ENCODE assay signal across 8 cellular contexts in the genomic region with DNA sequence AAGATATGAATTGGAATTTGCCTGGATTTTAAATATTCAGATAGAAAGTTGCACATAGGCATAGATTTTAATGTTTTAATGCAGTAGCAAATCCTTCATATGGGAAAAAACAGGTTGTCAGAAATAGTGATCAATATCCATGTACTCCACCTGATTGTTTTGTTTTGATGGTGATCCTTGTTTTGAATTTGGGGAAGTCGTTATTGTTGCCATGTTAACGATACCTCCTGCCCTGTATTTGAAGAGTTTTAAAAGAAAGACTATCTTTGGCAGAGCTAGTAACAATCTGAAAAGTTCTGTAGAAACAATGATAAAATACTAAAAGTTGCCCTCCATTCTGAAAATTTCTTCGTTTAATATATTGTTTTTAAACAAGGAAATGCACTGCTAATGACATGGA. TPM values are rescaled to one million over a fixed set of nuclear protein-coding genes. Genes with fewer than 3 reads are reported as not detected.
A peak's percentile ranks its signal among the peaks of the same experiment; 100 is the strongest.
DNase-seq lines count a peak whose midpoint lies in the region; ATAC-seq and TF ChIP-seq lines count a peak whose summit lies in the region.

No MANE protein-coding gene starts in this region.

- H3K36me3 ChIP-seq in upper lobe of left lung: no peaks in the 10 kb centered on the region

- H3K4me1 Mint-ChIP-seq in activated naive CD4-positive, alpha-beta T cell treated with anti-CD3 and anti-CD28 coated beads, Interleukin-2, amount 10 ng/mL, durations not matched to agents 7 days and 5 days: peaks cover 56% of the 10 kb centered on the region
- peaks cover 50% of the 10 kb centered on the region for H3K4me1 Mint-ChIP-seq in activated T-helper 1 cell treated with anti-CD3 and anti-CD28 coated beads, Interleukin-12 subunit alpha, Interleukin-12 subunit beta, Interleukin-2, Interleukin-4 antibody, amounts not matched to agents 30 ng/mL and 10 ng/mL and 1 ng/mL, durations not matched to agents 14 hours and 24 hours and 36 hours (ENCODE audit: low read depth)

- peaks cover 7% of the 10 kb centered on the region for H3K36me3 Mint-ChIP-seq in activated naive CD4-positive, alpha-beta T cell treated with anti-CD3 and anti-CD28 coated beads, Interleukin-2, amount 10 ng/mL, durations not matched to agents 7 days and 5 days
- H3K36me3 Mint-ChIP-seq in activated T-helper 1 cell treated with anti-CD3 and anti-CD28 coated beads, Interleukin-12 subunit alpha, Interleukin-12 subunit beta, Interleukin-2, Interleukin-4 antibody, amounts not matched to agents 30 ng/mL and 10 ng/mL and 1 ng/mL, durations not matched to agents 14 hours and 24 hours and 36 hours (ENCODE audit: low read depth): no peaks in the 10 kb centered on the region

- no peak for TF ChIP-seq POLR2A in upper lobe of left lung (IDR thresholded peaks at IDR 0.05)

- CTCF ChIA-PET in activated naive CD4-positive, alpha-beta T cell treated with anti-CD3 and anti-CD28 coated beads, Interleukin-2, amount 10 ng/mL, durations not matched to agents 7 days and 5 days (lab: Charles Lee): interaction anchor here (2.5 kb wide), 1 partner anchor 88 kb away, joined by 8 read pairs; no protein-coding TSS in a partner anchor

- H3K9me3 Mint-ChIP-seq in activated naive CD4-positive, alpha-beta T cell treated with anti-CD3 and anti-CD28 coated beads, Interleukin-2, amount 10 ng/mL, durations not matched to agents 7 days and 5 days: no peaks in the 10 kb centered on the region
- H3K9me3 Mint-ChIP-seq in activated T-helper 1 cell treated with anti-CD3 and anti-CD28 coated beads, Interleukin-12 subunit alpha, Interleukin-12 subunit beta, Interleukin-2, Interleukin-4 antibody, amounts not matched to agents 30 ng/mL and 10 ng/mL and 1 ng/mL, durations not matched to agents 14 hours and 24 hours and 36 hours: no peaks in the 10 kb centered on the region

- TF ChIP-seq CTCF in upper lobe of left lung (IDR thresholded peaks at IDR 0.05): no peak

- no peaks in the 10 kb centered on the region for H3K9me3 ChIP-seq in upper lobe of left lung

- ATAC-seq in upper lobe of left lung (ENCODE audit: low FRiP score in 2 of 2): no peak
- ATAC-seq in HG02852 (IDR thresholded peaks at IDR 0.05; ENCODE audit: unreplicated experiment): no peak
- ATAC-seq in HG03521 (IDR thresholded peaks at IDR 0.05; ENCODE audit: unreplicated experiment): no peak

- peak overlapping the region; percentile 91 to 100 (median 98) for H3K27ac ChIP-seq in upper lobe of left lung

- H3K4me1 ChIP-seq in upper lobe of left lung: peaks cover 25 to 34% (median 30%) of the 10 kb centered on the region in 4 donors

- WGBS in upper lobe of left lung, 2 donors: 1 to 2% methylated on average over 3 of the region's 3 CpGs

- H3K4me3 ChIP-seq in upper lobe of left lung: peak overlapping the region; percentile 71 to 97 (median 81)

- peak overlapping the region; percentile 88 for H3K27ac Mint-ChIP-seq in activated naive CD4-positive, alpha-beta T cell treated with anti-CD3 and anti-CD28 coated beads, Interleukin-2, amount 10 ng/mL, durations not matched to agents 7 days and 5 days
- peak overlapping the region; percentile 81 for H3K27ac Mint-ChIP-seq in activated T-helper 1 cell treated with anti-CD3 and anti-CD28 coated beads, Interleukin-12 subunit alpha, Interleukin-12 subunit beta, Interleukin-2, Interleukin-4 antibody, amounts not matched to agents 30 ng/mL and 10 ng/mL and 1 ng/mL, durations not matched to agents 14 hours and 24 hours and 36 hours

- intact Hi-C loops in activated T-helper 1 cell treated with anti-CD3 and anti-CD28 coated beads, Interleukin-12 subunit alpha, Interleukin-12 subunit beta, Interleukin-2, Interleukin-4 antibody, amounts not matched to agents 30 ng/mL and 10 ng/mL and 1 ng/mL, durations not matched to agents 14 hours and 24 hours and 36 hours (cut with micrococcal nuclease): loop anchor here (2.0 to 10.0 kb wide), 6 partner anchors 37 to 1231 kb away; partner anchors contain the start of genes ACBD6, AXDND1 and RALGPS2

- H3K4me3 Mint-ChIP-seq in activated naive CD4-positive, alpha-beta T cell treated with anti-CD3 and anti-CD28 coated beads, Interleukin-2, amount 10 ng/mL, durations not matched to agents 7 days and 5 days: peak overlapping the region; percentile 77
- H3K4me3 Mint-ChIP-seq in activated T-helper 1 cell treated with anti-CD3 and anti-CD28 coated beads, Interleukin-12 subunit alpha, Interleukin-12 subunit beta, Interleukin-2, Interleukin-4 antibody, amounts not matched to agents 30 ng/mL and 10 ng/mL and 1 ng/mL, durations not matched to agents 14 hours and 24 hours and 36 hours: peak overlapping the region; percentile 94

- no peaks in the 10 kb centered on the region for H3K27me3 Mint-ChIP-seq in activated naive CD4-positive, alpha-beta T cell treated with anti-CD3 and anti-CD28 coated beads, Interleukin-2, amount 10 ng/mL, durations not matched to agents 7 days and 5 days
- H3K27me3 Mint-ChIP-seq in activated T-helper 1 cell treated with anti-CD3 and anti-CD28 coated beads, Interleukin-12 subunit alpha, Interleukin-12 subunit beta, Interleukin-2, Interleukin-4 antibody, amounts not matched to agents 30 ng/mL and 10 ng/mL and 1 ng/mL, durations not matched to agents 14 hours and 24 hours and 36 hours (ENCODE audit: insufficient read depth): no peaks in the 10 kb centered on the region

- no peaks in the 10 kb centered on the region for H3K27me3 ChIP-seq in upper lobe of left lung

- TF ChIP-seq EP300 in upper lobe of left lung (IDR thresholded peaks at IDR 0.05): no peak

- DNase-seq in activated naive CD4-positive, alpha-beta T cell treated with anti-CD3 and anti-CD28 coated beads, Interleukin-2, amount 10 ng/mL, durations not matched to agents 7 days and 5 days: no peak
- no peak for DNase-seq in activated naive CD4-positive, alpha-beta T cell treated with anti-CD3 and anti-CD28 coated beads, Interleukin-2, amount 50 U/mL, for 16 hours
- DNase-seq in activated T-helper 1 cell treated with anti-CD3 and anti-CD28 coated beads, Interleukin-12 subunit alpha, Interleukin-12 subunit beta, Interleukin-2, Interleukin-4 antibody, amounts not matched to agents 30 ng/mL and 10 ng/mL and 1 ng/mL, durations not matched to agents 14 hours and 24 hours and 36 hours (ENCODE audit: low spot score): no peak
- DNase-seq in kidney tubule cell (ENCODE audit: low spot score): peak; percentile 2
- DNase-seq in upper lobe of left lung: no peak
- DNase-seq in LoVo (ENCODE audit: low spot score): no peak

RNA-seq across cellular contexts. Expression of gene CEP350, which starts 1.1 kb away (rescaled TPM):
- total RNA-seq in activated T-helper 1 cell treated with anti-CD3 and anti-CD28 coated beads, Interleukin-12 subunit alpha, Interleukin-12 subunit beta, Interleukin-2, Interleukin-4 antibody, amounts not matched to agents 30 ng/mL and 10 ng/mL and 1 ng/mL, durations not matched to agents 14 hours and 24 hours and 36 hours: 44.6 and 51.6 TPM in 2 replicates
- 10 to 100 TPM; 42.8 to 66.5 (median 52.2) TPM for total RNA-seq in upper lobe of left lung
